1 cellular context compared by ENCODE assay signal in genomic region chr3:197023998-197024651, GRCh38.
TF ChIP-seq lines count a peak whose summit lies in the region.

No MANE protein-coding gene starts in this region.

TF ChIP-seq in HepG2, 621 proteins besides CTCF, POLR2A, EP300 and RAD21 (continued from another document):
- TF ChIP-seq, protein P1, sequence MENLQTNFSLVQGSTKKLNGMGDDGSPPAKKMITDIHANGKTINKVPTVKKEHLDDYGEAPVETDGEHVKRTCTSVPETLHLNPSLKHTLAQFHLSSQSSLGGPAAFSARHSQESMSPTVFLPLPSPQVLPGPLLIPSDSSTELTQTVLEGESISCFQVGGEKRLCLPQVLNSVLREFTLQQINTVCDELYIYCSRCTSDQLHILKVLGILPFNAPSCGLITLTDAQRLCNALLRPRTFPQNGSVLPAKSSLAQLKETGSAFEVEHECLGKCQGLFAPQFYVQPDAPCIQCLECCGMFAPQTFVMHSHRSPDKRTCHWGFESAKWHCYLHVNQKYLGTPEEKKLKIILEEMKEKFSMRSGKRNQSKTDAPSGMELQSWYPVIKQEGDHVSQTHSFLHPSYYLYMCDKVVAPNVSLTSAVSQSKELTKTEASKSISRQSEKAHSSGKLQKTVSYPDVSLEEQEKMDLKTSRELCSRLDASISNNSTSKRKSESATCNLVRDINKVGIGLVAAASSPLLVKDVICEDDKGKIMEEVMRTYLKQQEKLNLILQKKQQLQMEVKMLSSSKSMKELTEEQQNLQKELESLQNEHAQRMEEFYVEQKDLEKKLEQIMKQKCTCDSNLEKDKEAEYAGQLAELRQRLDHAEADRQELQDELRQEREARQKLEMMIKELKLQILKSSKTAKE (CRISPR knock-in tag; IDR thresholded peaks at IDR 0.05; ENCODE audit: borderline replicate concordance), result no peak
- no peak for TF ChIP-seq ATF7 (IDR thresholded peaks at IDR 0.05)
- no peak for TF ChIP-seq ATF7 (CRISPR knock-in tag; IDR thresholded peaks at IDR 0.05)
- TF ChIP-seq JUNB (CRISPR knock-in tag; IDR thresholded peaks at IDR 0.05; ENCODE audit: borderline replicate concordance), result no peak
- TF ChIP-seq RXRB (CRISPR knock-in tag; IDR thresholded peaks at IDR 0.05; ENCODE audit: borderline replicate concordance), result no peak
- no peak for TF ChIP-seq RAD51 (IDR thresholded peaks at IDR 0.05; ENCODE audit: borderline replicate concordance)
- TF ChIP-seq ZBTB49 (CRISPR knock-in tag; IDR thresholded peaks at IDR 0.05; ENCODE audit: borderline replicate concordance), result no peak
- TF ChIP-seq ADNP (CRISPR knock-in tag; IDR thresholded peaks at IDR 0.05), result no peak
- TF ChIP-seq RBFOX2 (IDR thresholded peaks at IDR 0.05; ENCODE audit: low read depth, low read length), result no peak
- TF ChIP-seq SATB2 (CRISPR knock-in tag; IDR thresholded peaks at IDR 0.05), result no peak
- TF ChIP-seq MEF2D (CRISPR knock-in tag; IDR thresholded peaks at IDR 0.05), result no peak
- TF ChIP-seq ZNF766 (CRISPR knock-in tag; IDR thresholded peaks at IDR 0.05; ENCODE audit: borderline replicate concordance), result no peak
- TF ChIP-seq, protein P2, sequence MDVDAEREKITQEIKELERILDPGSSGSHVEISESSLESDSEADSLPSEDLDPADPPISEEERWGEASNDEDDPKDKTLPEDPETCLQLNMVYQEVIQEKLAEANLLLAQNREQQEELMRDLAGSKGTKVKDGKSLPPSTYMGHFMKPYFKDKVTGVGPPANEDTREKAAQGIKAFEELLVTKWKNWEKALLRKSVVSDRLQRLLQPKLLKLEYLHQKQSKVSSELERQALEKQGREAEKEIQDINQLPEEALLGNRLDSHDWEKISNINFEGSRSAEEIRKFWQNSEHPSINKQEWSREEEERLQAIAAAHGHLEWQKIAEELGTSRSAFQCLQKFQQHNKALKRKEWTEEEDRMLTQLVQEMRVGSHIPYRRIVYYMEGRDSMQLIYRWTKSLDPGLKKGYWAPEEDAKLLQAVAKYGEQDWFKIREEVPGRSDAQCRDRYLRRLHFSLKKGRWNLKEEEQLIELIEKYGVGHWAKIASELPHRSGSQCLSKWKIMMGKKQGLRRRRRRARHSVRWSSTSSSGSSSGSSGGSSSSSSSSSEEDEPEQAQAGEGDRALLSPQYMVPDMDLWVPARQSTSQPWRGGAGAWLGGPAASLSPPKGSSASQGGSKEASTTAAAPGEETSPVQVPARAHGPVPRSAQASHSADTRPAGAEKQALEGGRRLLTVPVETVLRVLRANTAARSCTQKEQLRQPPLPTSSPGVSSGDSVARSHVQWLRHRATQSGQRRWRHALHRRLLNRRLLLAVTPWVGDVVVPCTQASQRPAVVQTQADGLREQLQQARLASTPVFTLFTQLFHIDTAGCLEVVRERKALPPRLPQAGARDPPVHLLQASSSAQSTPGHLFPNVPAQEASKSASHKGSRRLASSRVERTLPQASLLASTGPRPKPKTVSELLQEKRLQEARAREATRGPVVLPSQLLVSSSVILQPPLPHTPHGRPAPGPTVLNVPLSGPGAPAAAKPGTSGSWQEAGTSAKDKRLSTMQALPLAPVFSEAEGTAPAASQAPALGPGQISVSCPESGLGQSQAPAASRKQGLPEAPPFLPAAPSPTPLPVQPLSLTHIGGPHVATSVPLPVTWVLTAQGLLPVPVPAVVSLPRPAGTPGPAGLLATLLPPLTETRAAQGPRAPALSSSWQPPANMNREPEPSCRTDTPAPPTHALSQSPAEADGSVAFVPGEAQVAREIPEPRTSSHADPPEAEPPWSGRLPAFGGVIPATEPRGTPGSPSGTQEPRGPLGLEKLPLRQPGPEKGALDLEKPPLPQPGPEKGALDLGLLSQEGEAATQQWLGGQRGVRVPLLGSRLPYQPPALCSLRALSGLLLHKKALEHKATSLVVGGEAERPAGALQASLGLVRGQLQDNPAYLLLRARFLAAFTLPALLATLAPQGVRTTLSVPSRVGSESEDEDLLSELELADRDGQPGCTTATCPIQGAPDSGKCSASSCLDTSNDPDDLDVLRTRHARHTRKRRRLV (CRISPR knock-in tag; IDR thresholded peaks at IDR 0.05), result no peak
- TF ChIP-seq, protein P3, sequence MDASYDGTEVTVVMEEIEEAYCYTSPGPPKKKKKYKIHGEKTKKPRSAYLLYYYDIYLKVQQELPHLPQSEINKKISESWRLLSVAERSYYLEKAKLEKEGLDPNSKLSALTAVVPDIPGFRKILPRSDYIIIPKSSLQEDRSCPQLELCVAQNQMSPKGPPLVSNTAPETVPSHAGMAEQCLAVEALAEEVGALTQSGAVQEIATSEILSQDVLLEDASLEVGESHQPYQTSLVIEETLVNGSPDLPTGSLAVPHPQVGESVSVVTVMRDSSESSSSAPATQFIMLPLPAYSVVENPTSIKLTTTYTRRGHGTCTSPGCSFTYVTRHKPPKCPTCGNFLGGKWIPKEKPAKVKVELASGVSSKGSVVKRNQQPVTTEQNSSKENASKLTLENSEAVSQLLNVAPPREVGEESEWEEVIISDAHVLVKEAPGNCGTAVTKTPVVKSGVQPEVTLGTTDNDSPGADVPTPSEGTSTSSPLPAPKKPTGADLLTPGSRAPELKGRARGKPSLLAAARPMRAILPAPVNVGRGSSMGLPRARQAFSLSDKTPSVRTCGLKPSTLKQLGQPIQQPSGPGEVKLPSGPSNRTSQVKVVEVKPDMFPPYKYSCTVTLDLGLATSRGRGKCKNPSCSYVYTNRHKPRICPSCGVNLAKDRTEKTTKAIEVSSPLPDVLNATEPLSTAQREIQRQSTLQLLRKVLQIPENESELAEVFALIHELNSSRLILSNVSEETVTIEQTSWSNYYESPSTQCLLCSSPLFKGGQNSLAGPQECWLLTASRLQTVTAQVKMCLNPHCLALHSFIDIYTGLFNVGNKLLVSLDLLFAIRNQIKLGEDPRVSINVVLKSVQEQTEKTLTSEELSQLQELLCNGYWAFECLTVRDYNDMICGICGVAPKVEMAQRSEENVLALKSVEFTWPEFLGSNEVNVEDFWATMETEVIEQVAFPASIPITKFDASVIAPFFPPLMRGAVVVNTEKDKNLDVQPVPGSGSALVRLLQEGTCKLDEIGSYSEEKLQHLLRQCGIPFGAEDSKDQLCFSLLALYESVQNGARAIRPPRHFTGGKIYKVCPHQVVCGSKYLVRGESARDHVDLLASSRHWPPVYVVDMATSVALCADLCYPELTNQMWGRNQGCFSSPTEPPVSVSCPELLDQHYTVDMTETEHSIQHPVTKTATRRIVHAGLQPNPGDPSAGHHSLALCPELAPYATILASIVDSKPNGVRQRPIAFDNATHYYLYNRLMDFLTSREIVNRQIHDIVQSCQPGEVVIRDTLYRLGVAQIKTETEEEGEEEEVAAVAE (CRISPR knock-in tag; IDR thresholded peaks at IDR 0.05; ENCODE audit: borderline replicate concordance), result no peak
- TF ChIP-seq DZIP1 (CRISPR knock-in tag; IDR thresholded peaks at IDR 0.05), result no peak
- TF ChIP-seq AKAP8 (CRISPR knock-in tag; IDR thresholded peaks at IDR 0.05), result no peak
- TF ChIP-seq TSC22D2 (CRISPR knock-in tag; IDR thresholded peaks at IDR 0.05; ENCODE audit: borderline replicate concordance), result no peak
- no peak for TF ChIP-seq LBX2 (CRISPR knock-in tag; IDR thresholded peaks at IDR 0.05; ENCODE audit: borderline replicate concordance)
- no peak for TF ChIP-seq ZNF431 (CRISPR knock-in tag; IDR thresholded peaks at IDR 0.05; ENCODE audit: borderline replicate concordance, low read depth)
